8 cellular contexts compared by ENCODE assay signal in the genomic region with DNA sequence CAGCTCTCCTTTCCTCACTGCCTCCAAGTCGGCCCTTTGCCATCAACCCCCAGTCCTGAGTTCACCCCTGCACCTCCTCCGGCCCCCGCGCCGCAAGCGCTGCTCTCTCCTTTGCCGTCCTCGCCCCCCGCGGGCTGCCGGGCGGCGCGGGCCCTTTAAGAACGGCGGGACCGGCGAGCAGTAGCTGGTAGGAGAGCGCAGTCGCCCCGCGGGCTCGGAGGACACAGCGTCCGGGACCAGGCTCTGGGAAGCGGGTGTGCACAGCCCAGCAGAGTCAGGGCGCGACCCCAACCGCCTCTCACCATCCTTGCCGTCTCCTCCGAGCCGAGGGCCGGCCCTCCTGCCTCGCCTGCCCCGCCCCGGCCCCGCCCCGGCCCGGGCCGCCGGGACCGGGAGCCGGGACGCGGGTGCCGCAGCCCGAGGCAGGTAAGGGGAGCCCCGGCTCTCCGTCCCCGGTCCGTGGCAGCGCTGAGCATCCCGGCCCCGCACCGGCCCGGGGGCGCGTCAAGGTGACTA. TPM values are rescaled to one million over a fixed set of nuclear protein-coding genes. Genes with fewer than 3 reads are reported as not detected.
A peak's percentile ranks its signal among the peaks of the same experiment; 100 is the strongest.
DNase-seq lines count a peak whose midpoint lies in the region; ATAC-seq, FAIRE-seq and TF ChIP-seq lines count a peak whose summit lies in the region.

A gene (plus strand): TSS at position 198 of the 516 bp plus-strand sequence. CDS start 914 bp downstream, outside the sequence.

- H3K4me1 ChIP-seq in Peyer's patch (peaks cover 0 to 15% (median 8%) of the 10 kb centered on the region in 4 donors), liver (ENCODE audit: control insufficient read depth in 4 of 4, insufficient read depth in 4 of 4, low read length in 3 of 4) (peaks cover 2 to 16% (median 11%) of the 10 kb centered on the region in 4 donors), stomach (peaks cover 12 to 30% (median 24%) of the 10 kb centered on the region in 4 donors)

- DNase-seq in Peyer's patch (peak in 1 of 3 donors; percentile 17), bronchial epithelial cell (ENCODE audit: low read depth) (no peak), stomach (peak; percentile 29), NCI-H1048 (lab: John Stamatoyannopoulos, UW) (no peak)

- no peak for TF ChIP-seq POLR2A in Peyer's patch (IDR thresholded peaks at IDR 0.05)
- TF ChIP-seq POLR2A in stomach (IDR thresholded peaks at IDR 0.05): no peak

- ATAC-seq in GM19463 (IDR thresholded peaks at IDR 0.05; ENCODE audit: unreplicated experiment) (no peak), GM18868 (IDR thresholded peaks at IDR 0.05; ENCODE audit: unreplicated experiment) (no peak)

- no peak within 1 kb of the TSS for H3K9ac ChIP-seq in liver (ENCODE audit: low read depth in 1 of 2, low read length in 2 of 2)

- H3K36me3 ChIP-seq in Peyer's patch (no peaks in the 10 kb centered on the region), bronchial epithelial cell (ENCODE audit: control insufficient read depth, insufficient read depth, low read length) (no peaks in the 10 kb centered on the region), liver (ENCODE audit: control insufficient read depth in 4 of 4, insufficient read depth in 3 of 4, low read depth in 1 of 4, low read length in 3 of 4) (no peaks in the 10 kb centered on the region), stomach (no peaks in the 10 kb centered on the region)

- H3K9me3 ChIP-seq in Peyer's patch (no peaks in the 10 kb centered on the region), liver (ENCODE audit: control insufficient read depth in 4 of 4, low read length in 3 of 4) (no peaks in the 10 kb centered on the region), stomach (no peaks in the 10 kb centered on the region)

- intact Hi-C loops in stomach (cut with DNase I; ENCODE audit: low total_unique reads): no loop called here

- TF ChIP-seq RAD21 in liver (IDR thresholded peaks at IDR 0.05): no peak

- H3K27me3 ChIP-seq in Peyer's patch (peaks cover 4 to 11% of the 10 kb centered on the region in 2 donors), bronchial epithelial cell (ENCODE audit: control insufficient read depth, insufficient read depth, low read length) (peaks cover 12% of the 10 kb centered on the region), liver (ENCODE audit: control insufficient read depth in 4 of 4, insufficient read depth in 4 of 4, low read length in 3 of 4) (peaks cover 0 to 4% (median 0%) of the 10 kb centered on the region in 4 donors), stomach (peaks cover 0 to 64% (median 18%) of the 10 kb centered on the region in 3 donors)

- no peak for FAIRE-seq in bronchial epithelial cell (lab: Jason Lieb, UNC)

- 1% methylated on average over 58 of the region's 58 CpGs for WGBS in liver
- WGBS in stomach, 5 donors: 0 to 2% (median 1%) methylated on average over 13 to 58 of the region's 58 CpGs

- no peak for TF ChIP-seq EP300 in stomach (IDR thresholded peaks at IDR 0.05)

- H3K4me3 ChIP-seq in GM12875 (ENCODE audit: low read depth, low read length) (peak within 1 kb of the TSS; percentile 18), Peyer's patch (peak within 1 kb of the TSS; percentile 38 to 75 (median 65)), bronchial epithelial cell (ENCODE audit: low read depth, low read length) (peak within 1 kb of the TSS; percentile 42), liver (ENCODE audit: low read depth in 1 of 3, low read length in 3 of 3) (peak within 1 kb of the TSS in 2 of 3 donors; percentile 16 to 62), stomach (peak within 1 kb of the TSS; percentile 54 to 80 (median 64))

- H3K27ac ChIP-seq in Peyer's patch (no peak within 1 kb of the TSS), liver (ENCODE audit: low read depth in 1 of 2, low read length in 2 of 2) (no peak within 1 kb of the TSS), stomach (peak within 1 kb of the TSS in 1 of 5 donors; percentile 42)

- no peak for TF ChIP-seq CTCF in GM12875 (IDR thresholded peaks at IDR 0.05; ENCODE audit: borderline replicate concordance, insufficient read depth, low read depth, low read length)
- no peak for TF ChIP-seq CTCF in Peyer's patch (IDR thresholded peaks at IDR 0.05)
- no peak for TF ChIP-seq CTCF in bronchial epithelial cell (IDR thresholded peaks at IDR 0.05; ENCODE audit: insufficient read depth, low read length, severe bottlenecking)
- no peak for TF ChIP-seq CTCF in liver (IDR thresholded peaks at IDR 0.05; ENCODE audit: low read depth, low read length, missing input control)
- TF ChIP-seq CTCF in stomach (IDR thresholded peaks at IDR 0.05): no peak

TF ChIP-seq in liver, 16 proteins besides CTCF, POLR2A, EP300 and RAD21:
- TF ChIP-seq FOXA2 (IDR thresholded peaks at IDR 0.05) (no peak), EGR1 (IDR thresholded peaks at IDR 0.05; ENCODE audit: low read depth in 2 of 2) (no peak), YY1 (IDR thresholded peaks at IDR 0.05) (no peak), FOXA1 (IDR thresholded peaks at IDR 0.05) (no peak), HNF4G (IDR thresholded peaks at IDR 0.05) (no peak), NR2F2 (IDR thresholded peaks at IDR 0.05) (no peak), JUND (IDR thresholded peaks at IDR 0.05) (no peak)
- TF ChIP-seq, protein P1, sequence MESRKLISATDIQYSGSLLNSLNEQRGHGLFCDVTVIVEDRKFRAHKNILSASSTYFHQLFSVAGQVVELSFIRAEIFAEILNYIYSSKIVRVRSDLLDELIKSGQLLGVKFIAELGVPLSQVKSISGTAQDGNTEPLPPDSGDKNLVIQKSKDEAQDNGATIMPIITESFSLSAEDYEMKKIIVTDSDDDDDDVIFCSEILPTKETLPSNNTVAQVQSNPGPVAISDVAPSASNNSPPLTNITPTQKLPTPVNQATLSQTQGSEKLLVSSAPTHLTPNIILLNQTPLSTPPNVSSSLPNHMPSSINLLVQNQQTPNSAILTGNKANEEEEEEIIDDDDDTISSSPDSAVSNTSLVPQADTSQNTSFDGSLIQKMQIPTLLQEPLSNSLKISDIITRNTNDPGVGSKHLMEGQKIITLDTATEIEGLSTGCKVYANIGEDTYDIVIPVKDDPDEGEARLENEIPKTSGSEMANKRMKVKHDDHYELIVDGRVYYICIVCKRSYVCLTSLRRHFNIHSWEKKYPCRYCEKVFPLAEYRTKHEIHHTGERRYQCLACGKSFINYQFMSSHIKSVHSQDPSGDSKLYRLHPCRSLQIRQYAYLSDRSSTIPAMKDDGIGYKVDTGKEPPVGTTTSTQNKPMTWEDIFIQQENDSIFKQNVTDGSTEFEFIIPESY (IDR thresholded peaks at IDR 0.05): no peak

RNA-seq across cellular contexts. Expression of the gene that starts here (rescaled TPM):
- not detected for total RNA-seq in Peyer's patch
- total RNA-seq in bronchial epithelial cell: under 0.01 and 0.13 TPM in 2 replicates
- under 1 TPM; 0.05 to 0.17 TPM for total RNA-seq in liver
- under 1 TPM in 1 of 2 donors, not detected in 1; 0.03 TPM for polyA plus RNA-seq in liver
- under 1 TPM in 1 of 5 donors, not detected in 4; 0.37 TPM for total RNA-seq in stomach
- polyA plus RNA-seq in stomach: under 1 TPM in 2 of 3 donors, not detected in 1; 0.06 to 0.10 TPM

Comparison
In these comparisons a context has a peak if more than half of its experiments do, and no peak if none do; other contexts are left out.
1. Peak in DNase-seq and H3K4me3 ChIP-seq in stomach; RNA of the gene not detected or under 1 TPM.